1 cellular context compared by ENCODE assay signal in the genomic region with DNA sequence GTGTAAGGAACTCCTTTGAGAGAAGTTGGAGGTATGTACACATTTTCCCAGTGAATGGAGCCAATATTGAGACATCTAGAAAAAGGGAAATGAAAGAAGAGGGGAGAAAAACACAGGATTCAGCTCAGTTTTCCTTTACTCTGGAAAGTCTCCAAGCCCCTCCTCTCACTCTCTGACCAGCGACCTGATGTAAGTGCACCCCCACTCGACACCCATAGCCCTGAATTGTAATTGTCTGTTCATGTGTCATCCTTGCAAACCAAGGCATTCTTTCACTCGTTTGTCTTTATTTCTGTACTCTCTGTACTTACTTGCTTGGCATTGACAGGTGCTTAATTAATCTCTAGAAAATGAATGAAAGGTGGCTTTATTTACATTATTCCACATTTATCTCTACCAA.
TF ChIP-seq lines count a peak whose summit lies in the region.

No MANE protein-coding gene starts in this region.

TF ChIP-seq in IMR-90, 13 proteins besides CTCF, POLR2A, EP300 and RAD21:
- no peak for TF ChIP-seq RFX5 (IDR thresholded peaks at IDR 0.05; ENCODE audit: low read depth, low read length)
- no peak for TF ChIP-seq NFE2L2 (IDR thresholded peaks at IDR 0.05; ENCODE audit: low read depth, low read length)
- TF ChIP-seq, protein P1, sequence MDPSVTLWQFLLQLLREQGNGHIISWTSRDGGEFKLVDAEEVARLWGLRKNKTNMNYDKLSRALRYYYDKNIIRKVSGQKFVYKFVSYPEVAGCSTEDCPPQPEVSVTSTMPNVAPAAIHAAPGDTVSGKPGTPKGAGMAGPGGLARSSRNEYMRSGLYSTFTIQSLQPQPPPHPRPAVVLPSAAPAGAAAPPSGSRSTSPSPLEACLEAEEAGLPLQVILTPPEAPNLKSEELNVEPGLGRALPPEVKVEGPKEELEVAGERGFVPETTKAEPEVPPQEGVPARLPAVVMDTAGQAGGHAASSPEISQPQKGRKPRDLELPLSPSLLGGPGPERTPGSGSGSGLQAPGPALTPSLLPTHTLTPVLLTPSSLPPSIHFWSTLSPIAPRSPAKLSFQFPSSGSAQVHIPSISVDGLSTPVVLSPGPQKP (IDR thresholded peaks at IDR 0.05; ENCODE audit: borderline replicate concordance, low read depth, low read length) = no peak
- TF ChIP-seq, protein P2, sequence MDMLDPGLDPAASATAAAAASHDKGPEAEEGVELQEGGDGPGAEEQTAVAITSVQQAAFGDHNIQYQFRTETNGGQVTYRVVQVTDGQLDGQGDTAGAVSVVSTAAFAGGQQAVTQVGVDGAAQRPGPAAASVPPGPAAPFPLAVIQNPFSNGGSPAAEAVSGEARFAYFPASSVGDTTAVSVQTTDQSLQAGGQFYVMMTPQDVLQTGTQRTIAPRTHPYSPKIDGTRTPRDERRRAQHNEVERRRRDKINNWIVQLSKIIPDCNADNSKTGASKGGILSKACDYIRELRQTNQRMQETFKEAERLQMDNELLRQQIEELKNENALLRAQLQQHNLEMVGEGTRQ (IDR thresholded peaks at IDR 0.05; ENCODE audit: low read depth, low read length) = no peak
- TF ChIP-seq FOS (IDR thresholded peaks at IDR 0.05; ENCODE audit: low read depth, low read length) = no peak
- no peak for TF ChIP-seq SMC3 (IDR thresholded peaks at IDR 0.05; ENCODE audit: low read depth, low read length)
- no peak for TF ChIP-seq RCOR1 (IDR thresholded peaks at IDR 0.05; ENCODE audit: insufficient replicate concordance, low read length)
- no peak for TF ChIP-seq BHLHE40 (IDR thresholded peaks at IDR 0.05; ENCODE audit: low read depth, low read length)
- no peak for TF ChIP-seq MAFK (IDR thresholded peaks at IDR 0.05; ENCODE audit: low read depth, low read length)
- no peak for TF ChIP-seq CHD1 (IDR thresholded peaks at IDR 0.05; ENCODE audit: low read depth, low read length)
- TF ChIP-seq CEBPB (IDR thresholded peaks at IDR 0.05; ENCODE audit: low read depth, low read length) = no peak
- no peak for TF ChIP-seq MAZ (IDR thresholded peaks at IDR 0.05; ENCODE audit: borderline replicate concordance, low read depth, low read length)
- TF ChIP-seq MXI1 (IDR thresholded peaks at IDR 0.05; ENCODE audit: borderline replicate concordance, low read depth, low read length) = no peak
